In the genomic region with DNA sequence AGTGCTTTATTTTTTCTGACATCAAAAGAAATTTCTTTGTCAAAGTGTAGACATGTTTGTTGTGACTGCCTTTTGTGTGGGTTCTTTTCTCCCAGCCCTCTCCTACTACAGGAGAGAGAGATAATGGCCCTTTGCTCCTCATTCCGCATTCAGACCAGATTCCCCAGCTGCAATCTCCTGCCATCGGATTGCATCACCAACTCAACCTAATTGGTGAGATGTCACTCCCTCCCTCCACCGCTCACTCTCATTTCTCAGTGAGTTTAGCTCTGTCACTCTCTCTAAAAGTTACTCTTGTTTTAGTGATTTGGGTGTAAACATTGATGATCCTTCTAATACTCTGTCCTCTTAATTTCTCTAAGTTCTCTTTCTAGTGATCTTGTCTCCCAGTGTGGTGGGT, we compare ENCODE assay signal across 1 cellular context.
TF ChIP-seq lines count a peak whose summit lies in the region.

No MANE protein-coding gene starts in this region.

TF ChIP-seq in K562, 482 proteins besides CTCF, POLR2A, EP300 and RAD21 (continued from another document):
- TF ChIP-seq, protein P1, sequence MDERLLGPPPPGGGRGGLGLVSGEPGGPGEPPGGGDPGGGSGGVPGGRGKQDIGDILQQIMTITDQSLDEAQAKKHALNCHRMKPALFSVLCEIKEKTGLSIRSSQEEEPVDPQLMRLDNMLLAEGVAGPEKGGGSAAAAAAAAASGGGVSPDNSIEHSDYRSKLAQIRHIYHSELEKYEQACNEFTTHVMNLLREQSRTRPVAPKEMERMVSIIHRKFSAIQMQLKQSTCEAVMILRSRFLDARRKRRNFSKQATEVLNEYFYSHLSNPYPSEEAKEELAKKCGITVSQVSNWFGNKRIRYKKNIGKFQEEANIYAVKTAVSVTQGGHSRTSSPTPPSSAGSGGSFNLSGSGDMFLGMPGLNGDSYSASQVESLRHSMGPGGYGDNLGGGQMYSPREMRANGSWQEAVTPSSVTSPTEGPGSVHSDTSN (CRISPR knock-in tag; IDR thresholded peaks at IDR 0.05; ENCODE audit: low read depth): no peak
- TF ChIP-seq, protein P1 (tag; conservative IDR thresholded peaks at IDR 0.05; ENCODE audit: low read depth): peak; percentile 55; the same call in 1 of the 2 replicates
- TF ChIP-seq ZNF77 (CRISPR knock-in tag; IDR thresholded peaks at IDR 0.05) (no peak), NFE2L1 (tag; IDR thresholded peaks at IDR 0.05; ENCODE audit: borderline replicate concordance, low read depth) (no peak), ZFP36 (IDR thresholded peaks at IDR 0.05; ENCODE audit: low read depth, low read length, partially characterized antibody) (no peak), POLR3A (IDR thresholded peaks at IDR 0.05; ENCODE audit: borderline replicate concordance, extremely low read depth, insufficient read depth, insufficient read length) (no peak), E2F3 (CRISPR knock-in tag; IDR thresholded peaks at IDR 0.05) (no peak), CXXC5 (CRISPR knock-in tag; IDR thresholded peaks at IDR 0.05) (peak; percentile 37), RCOR1 (IDR thresholded peaks at IDR 0.05; ENCODE audit: borderline replicate concordance in 1 of 2, low read depth in 2 of 2, low read length in 2 of 2) (0 out of 4 replicates have a peak, but pooled peaks of 1 of the 2 experiments have one; percentile 15), CHD1 (IDR thresholded peaks at IDR 0.05; ENCODE audit: low read length) (no peak), ZNF175 (CRISPR knock-in tag; IDR thresholded peaks at IDR 0.05; ENCODE audit: low read depth) (no peak), SREBF1 (IDR thresholded peaks at IDR 0.05; ENCODE audit: borderline replicate concordance, low read depth, low read length) (no peak), HDAC2 (IDR thresholded peaks at IDR 0.05) (no peak), PTBP1 (IDR thresholded peaks at IDR 0.05; ENCODE audit: low read depth, low read length) (no peak), FOXM1 (IDR thresholded peaks at IDR 0.05; ENCODE audit: low read depth) (no peak), FOXM1 (CRISPR knock-in tag; IDR thresholded peaks at IDR 0.05; ENCODE audit: low read depth) (no peak), HDAC1 (IDR thresholded peaks at IDR 0.05) (no peak), CEBPB (tag; IDR thresholded peaks at IDR 0.05) (peak; percentile 82), POLR2H (tag; IDR thresholded peaks at IDR 0.05; ENCODE audit: low read depth) (no peak)
- TF ChIP-seq, protein P2, sequence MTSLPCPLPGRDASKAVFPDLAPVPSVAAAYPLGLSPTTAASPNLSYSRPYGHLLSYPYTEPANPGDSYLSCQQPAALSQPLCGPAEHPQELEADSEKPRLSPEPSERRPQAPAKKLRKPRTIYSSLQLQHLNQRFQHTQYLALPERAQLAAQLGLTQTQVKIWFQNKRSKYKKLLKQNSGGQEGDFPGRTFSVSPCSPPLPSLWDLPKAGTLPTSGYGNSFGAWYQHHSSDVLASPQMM (CRISPR knock-in tag; IDR thresholded peaks at IDR 0.05): no peak
- TF ChIP-seq, protein P3, sequence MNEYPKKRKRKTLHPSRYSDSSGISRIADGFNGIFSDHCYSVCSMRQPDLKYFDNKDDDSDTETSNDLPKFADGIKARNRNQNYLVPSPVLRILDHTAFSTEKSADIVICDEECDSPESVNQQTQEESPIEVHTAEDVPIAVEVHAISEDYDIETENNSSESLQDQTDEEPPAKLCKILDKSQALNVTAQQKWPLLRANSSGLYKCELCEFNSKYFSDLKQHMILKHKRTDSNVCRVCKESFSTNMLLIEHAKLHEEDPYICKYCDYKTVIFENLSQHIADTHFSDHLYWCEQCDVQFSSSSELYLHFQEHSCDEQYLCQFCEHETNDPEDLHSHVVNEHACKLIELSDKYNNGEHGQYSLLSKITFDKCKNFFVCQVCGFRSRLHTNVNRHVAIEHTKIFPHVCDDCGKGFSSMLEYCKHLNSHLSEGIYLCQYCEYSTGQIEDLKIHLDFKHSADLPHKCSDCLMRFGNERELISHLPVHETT (CRISPR knock-in tag; conservative IDR thresholded peaks at IDR 0.05 in 1 of 2, IDR thresholded peaks at IDR 0.05 in 1 of 2): no peak
- TF ChIP-seq, protein P4, sequence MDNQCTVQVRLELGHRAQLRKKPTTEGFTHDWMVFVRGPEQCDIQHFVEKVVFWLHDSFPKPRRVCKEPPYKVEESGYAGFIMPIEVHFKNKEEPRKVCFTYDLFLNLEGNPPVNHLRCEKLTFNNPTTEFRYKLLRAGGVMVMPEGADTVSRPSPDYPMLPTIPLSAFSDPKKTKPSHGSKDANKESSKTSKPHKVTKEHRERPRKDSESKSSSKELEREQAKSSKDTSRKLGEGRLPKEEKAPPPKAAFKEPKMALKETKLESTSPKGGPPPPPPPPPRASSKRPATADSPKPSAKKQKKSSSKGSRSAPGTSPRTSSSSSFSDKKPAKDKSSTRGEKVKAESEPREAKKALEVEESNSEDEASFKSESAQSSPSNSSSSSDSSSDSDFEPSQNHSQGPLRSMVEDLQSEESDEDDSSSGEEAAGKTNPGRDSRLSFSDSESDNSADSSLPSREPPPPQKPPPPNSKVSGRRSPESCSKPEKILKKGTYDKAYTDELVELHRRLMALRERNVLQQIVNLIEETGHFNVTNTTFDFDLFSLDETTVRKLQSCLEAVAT (IDR thresholded peaks at IDR 0.05): no peak
- TF ChIP-seq, protein P5, sequence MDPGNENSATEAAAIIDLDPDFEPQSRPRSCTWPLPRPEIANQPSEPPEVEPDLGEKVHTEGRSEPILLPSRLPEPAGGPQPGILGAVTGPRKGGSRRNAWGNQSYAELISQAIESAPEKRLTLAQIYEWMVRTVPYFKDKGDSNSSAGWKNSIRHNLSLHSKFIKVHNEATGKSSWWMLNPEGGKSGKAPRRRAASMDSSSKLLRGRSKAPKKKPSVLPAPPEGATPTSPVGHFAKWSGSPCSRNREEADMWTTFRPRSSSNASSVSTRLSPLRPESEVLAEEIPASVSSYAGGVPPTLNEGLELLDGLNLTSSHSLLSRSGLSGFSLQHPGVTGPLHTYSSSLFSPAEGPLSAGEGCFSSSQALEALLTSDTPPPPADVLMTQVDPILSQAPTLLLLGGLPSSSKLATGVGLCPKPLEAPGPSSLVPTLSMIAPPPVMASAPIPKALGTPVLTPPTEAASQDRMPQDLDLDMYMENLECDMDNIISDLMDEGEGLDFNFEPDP (CRISPR knock-in tag; IDR thresholded peaks at IDR 0.05): no peak
- TF ChIP-seq, protein P6, sequence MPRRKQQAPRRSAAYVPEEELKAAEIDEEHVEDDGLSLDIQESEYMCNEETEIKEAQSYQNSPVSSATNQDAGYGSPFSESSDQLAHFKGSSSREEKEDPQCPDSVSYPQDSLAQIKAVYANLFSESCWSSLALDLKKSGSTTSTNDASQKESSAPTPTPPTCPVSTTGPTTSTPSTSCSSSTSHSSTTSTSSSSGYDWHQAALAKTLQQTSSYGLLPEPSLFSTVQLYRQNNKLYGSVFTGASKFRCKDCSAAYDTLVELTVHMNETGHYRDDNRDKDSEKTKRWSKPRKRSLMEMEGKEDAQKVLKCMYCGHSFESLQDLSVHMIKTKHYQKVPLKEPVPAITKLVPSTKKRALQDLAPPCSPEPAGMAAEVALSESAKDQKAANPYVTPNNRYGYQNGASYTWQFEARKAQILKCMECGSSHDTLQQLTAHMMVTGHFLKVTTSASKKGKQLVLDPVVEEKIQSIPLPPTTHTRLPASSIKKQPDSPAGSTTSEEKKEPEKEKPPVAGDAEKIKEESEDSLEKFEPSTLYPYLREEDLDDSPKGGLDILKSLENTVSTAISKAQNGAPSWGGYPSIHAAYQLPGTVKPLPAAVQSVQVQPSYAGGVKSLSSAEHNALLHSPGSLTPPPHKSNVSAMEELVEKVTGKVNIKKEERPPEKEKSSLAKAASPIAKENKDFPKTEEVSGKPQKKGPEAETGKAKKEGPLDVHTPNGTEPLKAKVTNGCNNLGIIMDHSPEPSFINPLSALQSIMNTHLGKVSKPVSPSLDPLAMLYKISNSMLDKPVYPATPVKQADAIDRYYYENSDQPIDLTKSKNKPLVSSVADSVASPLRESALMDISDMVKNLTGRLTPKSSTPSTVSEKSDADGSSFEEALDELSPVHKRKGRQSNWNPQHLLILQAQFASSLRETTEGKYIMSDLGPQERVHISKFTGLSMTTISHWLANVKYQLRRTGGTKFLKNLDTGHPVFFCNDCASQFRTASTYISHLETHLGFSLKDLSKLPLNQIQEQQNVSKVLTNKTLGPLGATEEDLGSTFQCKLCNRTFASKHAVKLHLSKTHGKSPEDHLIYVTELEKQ (CRISPR knock-in tag; IDR thresholded peaks at IDR 0.05): no peak
- TF ChIP-seq, protein P7, sequence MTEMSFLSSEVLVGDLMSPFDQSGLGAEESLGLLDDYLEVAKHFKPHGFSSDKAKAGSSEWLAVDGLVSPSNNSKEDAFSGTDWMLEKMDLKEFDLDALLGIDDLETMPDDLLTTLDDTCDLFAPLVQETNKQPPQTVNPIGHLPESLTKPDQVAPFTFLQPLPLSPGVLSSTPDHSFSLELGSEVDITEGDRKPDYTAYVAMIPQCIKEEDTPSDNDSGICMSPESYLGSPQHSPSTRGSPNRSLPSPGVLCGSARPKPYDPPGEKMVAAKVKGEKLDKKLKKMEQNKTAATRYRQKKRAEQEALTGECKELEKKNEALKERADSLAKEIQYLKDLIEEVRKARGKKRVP (CRISPR knock-in tag; IDR thresholded peaks at IDR 0.05): 0 out of 2 replicates have a peak, but pooled peaks have one; percentile 19
- TF ChIP-seq, protein P8, sequence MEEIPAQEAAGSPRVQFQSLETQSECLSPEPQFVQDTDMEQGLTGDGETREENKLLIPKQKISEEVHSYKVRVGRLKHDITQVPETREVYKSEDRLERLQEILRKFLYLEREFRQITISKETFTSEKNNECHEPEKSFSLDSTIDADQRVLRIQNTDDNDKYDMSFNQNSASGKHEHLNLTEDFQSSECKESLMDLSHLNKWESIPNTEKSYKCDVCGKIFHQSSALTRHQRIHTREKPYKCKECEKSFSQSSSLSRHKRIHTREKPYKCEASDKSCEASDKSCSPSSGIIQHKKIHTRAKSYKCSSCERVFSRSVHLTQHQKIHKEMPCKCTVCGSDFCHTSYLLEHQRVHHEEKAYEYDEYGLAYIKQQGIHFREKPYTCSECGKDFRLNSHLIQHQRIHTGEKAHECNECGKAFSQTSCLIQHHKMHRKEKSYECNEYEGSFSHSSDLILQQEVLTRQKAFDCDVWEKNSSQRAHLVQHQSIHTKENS (CRISPR knock-in tag; IDR thresholded peaks at IDR 0.05): no peak
- TF ChIP-seq, protein P9, sequence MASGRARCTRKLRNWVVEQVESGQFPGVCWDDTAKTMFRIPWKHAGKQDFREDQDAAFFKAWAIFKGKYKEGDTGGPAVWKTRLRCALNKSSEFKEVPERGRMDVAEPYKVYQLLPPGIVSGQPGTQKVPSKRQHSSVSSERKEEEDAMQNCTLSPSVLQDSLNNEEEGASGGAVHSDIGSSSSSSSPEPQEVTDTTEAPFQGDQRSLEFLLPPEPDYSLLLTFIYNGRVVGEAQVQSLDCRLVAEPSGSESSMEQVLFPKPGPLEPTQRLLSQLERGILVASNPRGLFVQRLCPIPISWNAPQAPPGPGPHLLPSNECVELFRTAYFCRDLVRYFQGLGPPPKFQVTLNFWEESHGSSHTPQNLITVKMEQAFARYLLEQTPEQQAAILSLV (tag; IDR thresholded peaks at IDR 0.05): peak; percentile 72
- TF ChIP-seq, protein P10, sequence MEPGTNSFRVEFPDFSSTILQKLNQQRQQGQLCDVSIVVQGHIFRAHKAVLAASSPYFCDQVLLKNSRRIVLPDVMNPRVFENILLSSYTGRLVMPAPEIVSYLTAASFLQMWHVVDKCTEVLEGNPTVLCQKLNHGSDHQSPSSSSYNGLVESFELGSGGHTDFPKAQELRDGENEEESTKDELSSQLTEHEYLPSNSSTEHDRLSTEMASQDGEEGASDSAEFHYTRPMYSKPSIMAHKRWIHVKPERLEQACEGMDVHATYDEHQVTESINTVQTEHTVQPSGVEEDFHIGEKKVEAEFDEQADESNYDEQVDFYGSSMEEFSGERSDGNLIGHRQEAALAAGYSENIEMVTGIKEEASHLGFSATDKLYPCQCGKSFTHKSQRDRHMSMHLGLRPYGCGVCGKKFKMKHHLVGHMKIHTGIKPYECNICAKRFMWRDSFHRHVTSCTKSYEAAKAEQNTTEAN (CRISPR knock-in tag; IDR thresholded peaks at IDR 0.05): no peak
TF ChIP-seq in K562: peak in this region for 13.
